Comparison of ENCODE assay signal across 8 cellular contexts in genomic region chr11:64372802-64373597, GRCh38. TPM values are rescaled to one million over a fixed set of nuclear protein-coding genes. Genes with fewer than 3 reads are reported as not detected.
DNase-seq lines count a peak whose midpoint lies in the region; ATAC-seq lines count a peak whose summit lies in the region.

No MANE protein-coding gene starts in this region.

- H3K27ac Mint-ChIP-seq in activated naive CD8-positive, alpha-beta T cell treated with anti-CD3 and anti-CD28 coated beads for 36 hours, result no peak overlapping the region

- H3K4me1 Mint-ChIP-seq in activated naive CD8-positive, alpha-beta T cell treated with anti-CD3 and anti-CD28 coated beads for 36 hours, result peaks cover 2% of the 10 kb centered on the region

- no peaks in the 10 kb centered on the region for H3K9me3 Mint-ChIP-seq in activated naive CD8-positive, alpha-beta T cell treated with anti-CD3 and anti-CD28 coated beads for 36 hours

- H3K4me3 ChIP-seq in iPS-18c (ENCODE audit: insufficient read depth, low read depth, low read length), result peak overlapping the region; percentile 49

- H3K9me3 ChIP-seq in iPS-18c (ENCODE audit: control insufficient read depth, insufficient read depth, low read length), result no peaks in the 10 kb centered on the region

- H3K4me3 Mint-ChIP-seq in activated naive CD8-positive, alpha-beta T cell treated with anti-CD3 and anti-CD28 coated beads for 36 hours, result no peak overlapping the region

- DNase-seq in COLO668 (lab: John Stamatoyannopoulos, UW; ENCODE audit: unreplicated experiment) (peak; percentile 44), LHCN-M2 (ENCODE audit: low read depth) (peak; percentile 34), OCI-M2 (lab: John Stamatoyannopoulos, UW; ENCODE audit: unreplicated experiment) (peak; percentile 75), KG1 (lab: John Stamatoyannopoulos, UW) (no peak), activated gamma-delta T cell treated with Interleukin-2 at 50 U/mL for 16 hours (no peak)
- DNase-seq in activated naive CD8-positive, alpha-beta T cell treated with anti-CD3 and anti-CD28 coated beads for 36 hours, result no peak

- H3K36me3 Mint-ChIP-seq in activated naive CD8-positive, alpha-beta T cell treated with anti-CD3 and anti-CD28 coated beads for 36 hours, result peaks cover 10% of the 10 kb centered on the region

- H3K27me3 Mint-ChIP-seq in activated naive CD8-positive, alpha-beta T cell treated with anti-CD3 and anti-CD28 coated beads for 36 hours, result no peaks in the 10 kb centered on the region

- no peak for ATAC-seq in HG02623 (IDR thresholded peaks at IDR 0.05; ENCODE audit: unreplicated experiment)

RNA-seq across cellular contexts. Expression of gene RPS6KA4, which starts 14.0 kb away (rescaled TPM):
- total RNA-seq in LHCN-M2 (2014; rRNA removed), result 56.2 and 64.1 TPM in 2 replicates
- polyA plus RNA-seq in LHCN-M2 (2012), result 45.6 TPM
- 10 to 100 TPM; 20.3 to 24.5 TPM for total RNA-seq in activated naive CD8-positive, alpha-beta T cell treated with anti-CD3 and anti-CD28 coated beads for 36 hours

RNA-seq across cellular contexts. Expression of gene CCDC88B, which starts 33.0 kb away (rescaled TPM):
- 0.63 and 0.71 TPM in 2 replicates for total RNA-seq in LHCN-M2 (2014; rRNA removed)
- 3.1 TPM for polyA plus RNA-seq in LHCN-M2 (2012)
- total RNA-seq in activated naive CD8-positive, alpha-beta T cell treated with anti-CD3 and anti-CD28 coated beads for 36 hours, result 10 to 100 TPM; 73.5 to 74.5 TPM

RNA-seq across cellular contexts. Expression of gene PRDX5, which starts 55.1 kb away (rescaled TPM):
- total RNA-seq in LHCN-M2 (2014; rRNA removed), result 215 and 240 TPM in 2 replicates
- polyA plus RNA-seq in LHCN-M2 (2012), result 527 TPM
- 100 to 1,000 TPM; 111 to 116 TPM for total RNA-seq in activated naive CD8-positive, alpha-beta T cell treated with anti-CD3 and anti-CD28 coated beads for 36 hours

RNA-seq across cellular contexts. Expression of gene TRMT112, which starts 55.6 kb away (rescaled TPM):
- 261 and 366 TPM in 2 replicates for total RNA-seq in LHCN-M2 (2014; rRNA removed)
- 391 TPM for polyA plus RNA-seq in LHCN-M2 (2012)
- total RNA-seq in activated naive CD8-positive, alpha-beta T cell treated with anti-CD3 and anti-CD28 coated beads for 36 hours, result 100 to 1,000 TPM; 235 to 248 TPM

Comparison
In these comparisons a context has a peak if more than half of its experiments do, and no peak if none do; other contexts are left out.
1. DNase-seq: peak in COLO668 (single experiment), LHCN-M2 (single experiment) and OCI-M2 (single experiment); none in activated naive CD8-positive, alpha-beta T cell treated with anti-CD3 and anti-CD28 coated beads for 36 hours (single experiment), KG1 (single experiment) and activated gamma-delta T cell treated with Interleukin-2 at 50 U/mL for 16 hours (single experiment).
2. RNA of gene CCDC88B, which starts 33.0 kb away (total RNA-seq): 73.5 to 74.5 TPM in activated naive CD8-positive, alpha-beta T cell treated with anti-CD3 and anti-CD28 coated beads for 36 hours; 0.63 to 0.71 TPM in LHCN-M2; every median in the first group is over 10 times any median in the second.